13 cellular contexts compared by ENCODE assay signal in the genomic region with DNA sequence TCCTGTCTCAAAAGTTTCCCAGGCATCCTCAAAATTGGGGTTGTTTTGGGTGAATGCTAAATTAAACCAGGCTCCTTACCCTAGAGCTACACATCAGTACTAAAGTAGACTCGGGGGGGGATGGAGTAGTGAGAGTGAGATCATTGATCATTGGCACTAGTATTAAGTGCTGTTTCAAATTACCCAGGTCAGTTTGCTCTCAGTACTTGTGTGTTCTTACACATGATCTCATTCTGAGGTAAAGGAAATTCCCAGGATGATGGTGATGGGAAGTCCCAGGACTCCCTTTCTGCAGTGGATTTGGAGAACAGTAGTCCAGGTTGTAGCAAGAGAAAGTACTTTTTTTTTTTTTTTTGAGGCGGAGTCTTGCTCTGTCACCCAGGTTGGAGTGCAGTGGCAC. TPM values are rescaled to one million over a fixed set of nuclear protein-coding genes. Genes with fewer than 3 reads are reported as not detected.
A peak's percentile ranks its signal among the peaks of the same experiment; 100 is the strongest.
DNase-seq lines count a peak whose midpoint lies in the region; TF ChIP-seq lines count a peak whose summit lies in the region.
"Had no signal": no experiment of that assay in that cellular context is flagged by ENCODE, and none has a peak within 500 bp of the region (broad histone marks: within the 10 kb centered on the region; RNA-seq: fewer than 3 reads in every experiment).

No MANE protein-coding gene starts in this region.

- H3K4me3 ChIP-seq in mammary epithelial cell (replicated peaks in 1 of 3; ENCODE audit: insufficient read depth in 1 of 3, low read depth in 2 of 3, low read length in 3 of 3) (no peak overlapping the region), breast epithelium (no peak overlapping the region), epithelial cell of esophagus (ENCODE audit: low read length) (no peak overlapping the region), OCI-LY7 (ENCODE audit: low read depth, low read length, poor library complexity, severe bottlenecking) (no peak overlapping the region)
- H3K4me3 ChIP-seq: coronary artery had no signal

- H3K9me3 ChIP-seq in mammary epithelial cell (replicated peaks; ENCODE audit: insufficient read depth, low read length) (no peaks in the 10 kb centered on the region), breast epithelium (no peaks in the 10 kb centered on the region), OCI-LY7 (ENCODE audit: low read length) (no peaks in the 10 kb centered on the region)

- CTCF ChIA-PET in mammary epithelial cell (lab: Charles Lee; ENCODE audit: low non-redundant PET): no interaction called here
- CTCF ChIA-PET in OCI-LY7 (lab: Charles Lee; ENCODE audit: unreplicated experiment): no interaction called here

- 100% methylated on average over 1 of the region's 2 CpGs for WGBS in mammary epithelial cell (ENCODE audit: low coverage, missing lambda C conversion rate)

- H3K79me2 ChIP-seq in mammary epithelial cell (ENCODE audit: insufficient read depth, low read length): peaks cover 67% of the 10 kb centered on the region
- peaks cover 65% of the 10 kb centered on the region for H3K79me2 ChIP-seq in OCI-LY7 (ENCODE audit: insufficient read depth, low read depth, low read length)

- DNase-seq in mammary epithelial cell: peak; percentile 72
- no peak for DNase-seq in breast epithelium (ENCODE audit: low spot score in 2 of 2)
- DNase-seq in epithelial cell of esophagus (ENCODE audit: low read depth): peak; percentile 28
- no peak for DNase-seq in iPS-NIHi11 (ENCODE audit: low spot score)
- DNase-seq in OCI-LY7 (ENCODE audit: low spot score): no peak
- no peak for DNase-seq in NCI-H1092 (lab: John Stamatoyannopoulos, UW)
- DNase-seq: activated CD4-positive, alpha-beta T cell treated with anti-CD3 and anti-CD28 coated beads, Interleukin-2, amount 50 U/mL, for 1 hour; DMS 273 treated with DMSO at 0.1 percent for 48 hours; islet precursor cell; stimulated activated naive CD4-positive, alpha-beta T cell had no signal

- H3K4me1 ChIP-seq in mammary epithelial cell (ENCODE audit: insufficient read depth, low read length) (peaks cover 8% of the 10 kb centered on the region), breast epithelium (no peaks in the 10 kb centered on the region), OCI-LY7 (ENCODE audit: insufficient read depth, low read length, poor library complexity, severe bottlenecking) (no peaks in the 10 kb centered on the region)

- POLR2A ChIA-PET in OCI-LY7 (lab: Charles Lee): interaction anchor here (0.5 kb wide), 1 partner anchor 521 kb away, joined by 3 read pairs; no protein-coding TSS in a partner anchor

- intact Hi-C loops in mammary epithelial cell (cut with micrococcal nuclease): no loop called here
- intact Hi-C loops in breast epithelium (cut with DNase I; ENCODE audit: low total_unique reads): no loop called here
- intact Hi-C loops in OCI-LY7 (cut with micrococcal nuclease; ENCODE audit: unreplicated experiment): no loop called here

- TF ChIP-seq POLR2A in breast epithelium (IDR thresholded peaks at IDR 0.05): no peak

- no peak overlapping the region for H3K4me2 ChIP-seq in mammary epithelial cell (ENCODE audit: insufficient read depth, low read depth, low read length)
- no peak overlapping the region for H3K4me2 ChIP-seq in OCI-LY7 (ENCODE audit: low read length)

- H2AFZ ChIP-seq in mammary epithelial cell (ENCODE audit: low read depth, low read length) (no peak overlapping the region), OCI-LY7 (ENCODE audit: low read length) (no peak overlapping the region)

- no peak overlapping the region for H3K27ac ChIP-seq in mammary epithelial cell (ENCODE audit: insufficient read depth, low read depth, low read length)
- no peak overlapping the region for H3K27ac ChIP-seq in breast epithelium
- no peak overlapping the region for H3K27ac ChIP-seq in OCI-LY7 (ENCODE audit: low read depth, low read length, poor library complexity, severe bottlenecking)
- H3K27ac ChIP-seq: coronary artery, HL-60 had no signal

- in situ Hi-C loops in mammary epithelial cell (cut with MboI; ENCODE audit: low sequenced_read_pairs in 2 of 2): no loop called here

- TF ChIP-seq CTCF in mammary epithelial cell (conservative IDR thresholded peaks at IDR 0.05 in 1 of 2, IDR thresholded peaks at IDR 0.05 in 1 of 2; ENCODE audit: extremely low read depth in 1 of 2, insufficient read depth in 1 of 2, low read depth in 1 of 2, low read length in 2 of 2): no peak
- TF ChIP-seq CTCF in breast epithelium (IDR thresholded peaks at IDR 0.05): no peak
- no peak for TF ChIP-seq CTCF in epithelial cell of esophagus (IDR thresholded peaks at IDR 0.05; ENCODE audit: insufficient read depth, low read depth, low read length, missing control alignments)
- TF ChIP-seq CTCF in OCI-LY7 (conservative IDR thresholded peaks at IDR 0.05; ENCODE audit: low read length): no peak

- dilution Hi-C loops in mammary epithelial cell (cut with HindIII; ENCODE audit: low sequenced_read_pairs): no loop called here

- H3K36me3 ChIP-seq in mammary epithelial cell (ENCODE audit: insufficient read depth, low read length) (peaks cover 21% of the 10 kb centered on the region), breast epithelium (no peaks in the 10 kb centered on the region), OCI-LY7 (ENCODE audit: insufficient read depth, low read length) (peaks cover 96% of the 10 kb centered on the region)

- H4K20me1 ChIP-seq in mammary epithelial cell (ENCODE audit: insufficient read depth, low read length) (peaks cover 4% of the 10 kb centered on the region), OCI-LY7 (ENCODE audit: insufficient read depth, low read length) (0 out of 2 replicates have a peak, but pooled peaks cover 3% of the 10 kb centered on the region)

- no peak overlapping the region for H3K9ac ChIP-seq in mammary epithelial cell (ENCODE audit: insufficient read depth, low read length)

- BruUV-seq in mammary epithelial cell (replicated peaks; lab: Mats Ljungman, UMichigan) (no TSS peak), OCI-LY7 (replicated peaks; lab: Mats Ljungman, UMichigan) (no TSS peak)

- H3K9me2 ChIP-seq in OCI-LY7 (ENCODE audit: insufficient read depth, low read length): no peaks in the 10 kb centered on the region

- H3K27me3 ChIP-seq in mammary epithelial cell (ENCODE audit: insufficient read depth, low read length): no peaks in the 10 kb centered on the region
- H3K27me3 ChIP-seq in breast epithelium: no peaks in the 10 kb centered on the region

RNA-seq across cellular contexts. Expression of gene RBM4, which starts 12.5 kb away (rescaled TPM):
- total RNA-seq in mammary epithelial cell (100 to 1,000 TPM in 1 of 2 donors, 10 to 100 TPM in 1; 65.2 to 117 TPM), breast epithelium (10 to 100 TPM; 73.9 to 98.3 (median 81.0) TPM), OCI-LY7 (2022) (139 and 140 TPM in 2 replicates)
- polyA plus RNA-seq in mammary epithelial cell: 181 TPM
- 133 TPM for polyA minus RNA-seq in mammary epithelial cell
- total RNA-seq in OCI-LY7 (2014; rRNA removed; shearing (Covaris generic)): 66.0 and 93.9 TPM in 2 replicates

RNA-seq across cellular contexts. Expression of gene RBM4B, which starts 26.7 kb away (rescaled TPM):
- total RNA-seq in mammary epithelial cell (10 to 100 TPM; 12.2 to 15.3 TPM), breast epithelium (10 to 100 TPM; 14.9 to 43.8 (median 25.9) TPM), OCI-LY7 (2022) (38.3 and 39.4 TPM in 2 replicates)
- polyA plus RNA-seq in mammary epithelial cell: 21.8 TPM
- 8.7 TPM for polyA minus RNA-seq in mammary epithelial cell
- 29.1 and 40.0 TPM in 2 replicates for total RNA-seq in OCI-LY7 (2014; rRNA removed; shearing (Covaris generic))

RNA-seq across cellular contexts. Expression of gene RBM14, which starts 34.6 kb away (rescaled TPM):
- total RNA-seq in mammary epithelial cell (10 to 100 TPM; 20.0 to 79.3 TPM), breast epithelium (10 to 100 TPM; 42.6 to 55.0 (median 54.6) TPM), OCI-LY7 (2022) (227 and 243 TPM in 2 replicates)
- 31.2 TPM for polyA plus RNA-seq in mammary epithelial cell
- polyA minus RNA-seq in mammary epithelial cell: 81.0 TPM
- total RNA-seq in OCI-LY7 (2014; rRNA removed; shearing (Covaris generic)): 65.8 and 94.6 TPM in 2 replicates

RNA-seq across cellular contexts. Expression of gene CCS, which starts 58.0 kb away (rescaled TPM):
- 10 to 100 TPM; 21.3 to 31.2 TPM for total RNA-seq in mammary epithelial cell
- 21.7 TPM for polyA plus RNA-seq in mammary epithelial cell
- 29.4 TPM for polyA minus RNA-seq in mammary epithelial cell
- total RNA-seq in breast epithelium: 10 to 100 TPM; 27.5 to 44.2 (median 33.1) TPM
- 31.7 and 32.6 TPM in 2 replicates for total RNA-seq in OCI-LY7 (2014; rRNA removed; shearing (Covaris generic))
- total RNA-seq in OCI-LY7 (2022): 34.4 and 36.7 TPM in 2 replicates

RNA-seq across cellular contexts. Expression of gene CCDC87, which starts 58.1 kb away (rescaled TPM):
- under 1 TPM; 0.31 to 0.83 TPM for total RNA-seq in mammary epithelial cell
- 0.22 TPM for polyA plus RNA-seq in mammary epithelial cell
- not detected for polyA minus RNA-seq in mammary epithelial cell
- under 1 TPM in 1 of 3 donors, not detected in 2; 0.15 TPM for total RNA-seq in breast epithelium
- 0.13 and 0.26 TPM in 2 replicates for total RNA-seq in OCI-LY7 (2014; rRNA removed; shearing (Covaris generic))
- 0.17 and 0.36 TPM in 2 replicates for total RNA-seq in OCI-LY7 (2022)
- total RNA-seq: MCF 10A had no signal

Comparison
In these comparisons a context has a peak if more than half of its experiments do, and no peak if none do; other contexts are left out.
1. DNase-seq: peak in mammary epithelial cell (single experiment) and epithelial cell of esophagus (single experiment); none in breast epithelium (0 of 2), iPS-NIHi11 (single experiment), OCI-LY7 (single experiment) and NCI-H1092 (single experiment).